Comparison of ENCODE assay signal across 8 cellular contexts in genomic region chr16:25012525-25012991, GRCh38. TPM values are rescaled to one million over a fixed set of nuclear protein-coding genes. Genes with fewer than 3 reads are reported as not detected.
DNase-seq lines count a peak whose midpoint lies in the region; ATAC-seq, FAIRE-seq and TF ChIP-seq lines count a peak whose summit lies in the region.

No MANE protein-coding gene starts in this region.

- H3K79me2 ChIP-seq in GM23338 (replicated peaks; ENCODE audit: insufficient read depth) = peaks cover 71% of the 10 kb centered on the region

- no peak for TF ChIP-seq CTCF in A549 (IDR thresholded peaks at IDR 0.05)
- no peak for TF ChIP-seq CTCF in GM23338 (conservative IDR thresholded peaks at IDR 0.05; ENCODE audit: low read depth in 2 of 2)

- CTCF ChIA-PET in A549 (lab: Yijun Ruan, JAX) = no interaction called here

- H4K20me1 ChIP-seq in GM23338 (replicated peaks; ENCODE audit: insufficient read depth) = peaks cover 28% of the 10 kb centered on the region

- 0 out of 2 replicates have a peak, but pooled peaks cover 5% of the 10 kb centered on the region for H3F3A ChIP-seq in GM23338 (replicated peaks; ENCODE audit: low read depth)

- H3K4me1 ChIP-seq in A549 = peaks cover 36% of the 10 kb centered on the region
- peaks cover 7% of the 10 kb centered on the region; the same call in 1 of the 2 replicates for H3K4me1 ChIP-seq in GM23338 (ENCODE audit: insufficient read depth)

- no peak for TF ChIP-seq RAD21 in A549 (conservative IDR thresholded peaks at IDR 0.05 in 1 of 2, IDR thresholded peaks at IDR 0.05 in 1 of 2)

- 22% methylated on average over 3 of the region's 3 CpGs for WGBS in A549 (ENCODE audit: missing lambda C conversion rate)

- peak overlapping the region; percentile 42; the same call in 2 of the 3 replicates for H3K4me3 Mint-ChIP-seq in GM23338
- H3K4me3 Mint-ChIP-seq in activated naive CD8-positive, alpha-beta T cell = peak overlapping the region; percentile 95

- peak overlapping the region; percentile 4; the same call in 1 of the 2 replicates for H3K27ac Mint-ChIP-seq in GM23338
- H3K27ac Mint-ChIP-seq in activated naive CD8-positive, alpha-beta T cell = peak overlapping the region; percentile 91

- no peaks in the 10 kb centered on the region for H3K27me3 ChIP-seq in GM23338 (ENCODE audit: insufficient read depth)

- H3K27ac ChIP-seq in A549 = peak overlapping the region; percentile 51 to 74; a peak in 5 of 6 replicates
- no peak overlapping the region for H3K27ac ChIP-seq in GM23338 (ENCODE audit: low read depth)

- peaks cover 15% of the 10 kb centered on the region for H3K4me1 Mint-ChIP-seq in GM23338
- H3K4me1 Mint-ChIP-seq in activated naive CD8-positive, alpha-beta T cell (ENCODE audit: low read depth) = peaks cover 81% of the 10 kb centered on the region

- H3K36me3 ChIP-seq in GM23338 (ENCODE audit: insufficient read depth) = no peaks in the 10 kb centered on the region

- peak in 1 of 2 experiments; percentile 49 for DNase-seq in A549 (ENCODE audit: low read depth in 1 of 2, low spot score in 1 of 2)
- DNase-seq in GM23338 (ENCODE audit: low spot score) = no peak
- DNase-seq in lung microvascular endothelial cell (ENCODE audit: low read depth in 2 of 2) = peak; percentile 26 to 59

- no peak overlapping the region for H2AFZ ChIP-seq in GM23338

- POLR2A ChIA-PET in A549 (lab: Yijun Ruan, JAX) = interaction anchor here (0.7 kb wide), 1 partner anchor 178 kb away, joined by 3 read pairs; no protein-coding TSS in a partner anchor

- no peaks in the 10 kb centered on the region; the same call in 2 of the 3 replicates for H3K9me3 Mint-ChIP-seq in GM23338
- H3K9me3 Mint-ChIP-seq in activated naive CD8-positive, alpha-beta T cell (ENCODE audit: low read depth) = no peaks in the 10 kb centered on the region

- TF ChIP-seq EP300 in A549 (IDR thresholded peaks at IDR 0.05) = no peak

- peak overlapping the region; percentile 94 for H3K4me2 ChIP-seq in A549
- H3K4me2 ChIP-seq in GM23338 = peak overlapping the region; percentile 26; the same call in 1 of the 2 replicates

- H3K4me3 ChIP-seq in A549 = peak overlapping the region; percentile 15; the same call in 1 of the 3 replicates
- H3K4me3 ChIP-seq in GM23338 = no peak overlapping the region

- FAIRE-seq in A549 (lab: Jason Lieb, UNC) = no peak

- peaks cover 7% of the 10 kb centered on the region for H3K27me3 Mint-ChIP-seq in GM23338 (ENCODE audit: insufficient read depth, low read depth, poor library complexity)
- H3K27me3 Mint-ChIP-seq in activated naive CD8-positive, alpha-beta T cell = no peaks in the 10 kb centered on the region

- no peaks in the 10 kb centered on the region for H3K9me3 ChIP-seq in A549

- no peaks in the 10 kb centered on the region for H3K9me2 ChIP-seq in GM23338 (ENCODE audit: insufficient read depth)

- H3K36me3 Mint-ChIP-seq in GM23338 (ENCODE audit: low read depth) = peaks cover 11% of the 10 kb centered on the region; the same call in 2 of the 3 replicates
- peaks cover 20% of the 10 kb centered on the region for H3K36me3 Mint-ChIP-seq in activated naive CD8-positive, alpha-beta T cell

- no peak for TF ChIP-seq POLR2A in A549 (IDR thresholded peaks at IDR 0.05; ENCODE audit: low read length)

- peak in 1 of 2 experiments; percentile 15; a peak in 3 of 6 replicates for ATAC-seq in A549
- no peak for ATAC-seq in GM23338
- ATAC-seq in GM19397 (IDR thresholded peaks at IDR 0.05; ENCODE audit: unreplicated experiment) = no peak
- ATAC-seq in GM18511 (IDR thresholded peaks at IDR 0.05; ENCODE audit: unreplicated experiment) = no peak
- no peak for ATAC-seq in HG02678 (IDR thresholded peaks at IDR 0.05; ENCODE audit: unreplicated experiment)
- no peak for ATAC-seq in HG02970 (IDR thresholded peaks at IDR 0.05; ENCODE audit: low FRiP score, unreplicated experiment)

TF ChIP-seq in A549, 52 proteins besides CTCF, POLR2A, EP300 and RAD21:
- TF ChIP-seq FOSL2 (IDR thresholded peaks at IDR 0.05) (no peak), FOSL2 (CRISPR knock-in tag; IDR thresholded peaks at IDR 0.05) (0 out of 2 replicates have a peak, but pooled peaks have one; percentile 5), MAFK (IDR thresholded peaks at IDR 0.05; ENCODE audit: partially characterized antibody) (peak; percentile 31), RFX5 (IDR thresholded peaks at IDR 0.05) (no peak)
TF ChIP-seq in A549: peak in this region for 2.

TF ChIP-seq in GM23338, 12 proteins besides CTCF, POLR2A, EP300 and RAD21:
- TF ChIP-seq ZNF462 (CRISPR knock-in tag; IDR thresholded peaks at IDR 0.05) = no peak
- no peak for TF ChIP-seq ZNF114 (CRISPR knock-in tag; IDR thresholded peaks at IDR 0.05)
- no peak for TF ChIP-seq ZNF331 (CRISPR knock-in tag; IDR thresholded peaks at IDR 0.05; ENCODE audit: low read depth)
- TF ChIP-seq POLR2AphosphoS5 (IDR thresholded peaks at IDR 0.05; ENCODE audit: low read depth) = no peak

RNA-seq across cellular contexts. Expression of gene ARHGAP17, which starts 2.6 kb away (rescaled TPM):
- polyA plus RNA-seq in A549 (2011; rRNA removed) (28.2 and 46.4 TPM in 2 replicates), A549 (2017; fragmentation: RNase III; extraction: RNeasy Plus Mini Kit Qiagen cat#74134 plus additional on column Dnase treatment) (35.7 to 37.8 TPM (median 37.6 TPM) in 3 replicates), GM23338 (2016; fragmentation: Nextera tagmentation; extraction: Ambion mirVana) (40.0 and 40.6 TPM in 2 replicates)
- 28.5 and 35.8 TPM in 2 replicates for polyA plus RNA-seq in A549 (2012; cell fraction: cytosol; rRNA removed)
- polyA plus RNA-seq in A549 (2012; cell fraction: nucleus; rRNA removed) = 40.6 and 59.5 TPM in 2 replicates
- polyA minus RNA-seq in A549 (2011; rRNA and poly(A)+ RNA removed) = 43.7 and 44.1 TPM in 2 replicates
- total RNA-seq in GM23338 (2014; rRNA removed; shearing (Covaris generic)) = 59.0 and 85.5 TPM in 2 replicates
- total RNA-seq in lung microvascular endothelial cell = 26.8 and 31.5 TPM in 2 replicates
